Comparison of ENCODE assay signal across 20 cellular contexts in the genomic region with DNA sequence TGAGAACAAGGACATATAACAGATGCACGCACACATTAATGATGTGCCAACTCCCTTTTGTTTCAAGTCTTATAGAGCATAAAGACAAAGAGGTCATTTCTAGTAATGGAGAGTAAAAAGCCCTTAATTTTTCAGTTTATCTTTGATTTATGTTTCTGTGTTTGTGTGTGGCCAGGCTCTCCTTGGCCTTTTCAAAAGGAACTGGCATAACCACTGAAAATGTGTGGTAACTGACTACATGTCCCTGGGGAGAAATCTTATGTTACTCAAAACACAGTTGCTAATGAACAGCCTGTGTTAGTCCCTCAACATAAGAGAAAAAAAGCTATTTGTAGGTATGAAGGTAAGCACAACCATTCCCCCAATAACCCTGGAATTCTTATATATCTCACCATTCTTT. TPM values are rescaled to one million over a fixed set of nuclear protein-coding genes. Genes with fewer than 3 reads are reported as not detected.
DNase-seq lines count a peak whose midpoint lies in the region; ATAC-seq and TF ChIP-seq lines count a peak whose summit lies in the region.
"Had no signal": no experiment of that assay in that cellular context is flagged by ENCODE, and none has a peak within 500 bp of the region (broad histone marks: within the 10 kb centered on the region; RNA-seq: fewer than 3 reads in every experiment).

No MANE protein-coding gene starts in this region.

- no peaks in the 10 kb centered on the region for H3K36me3 Mint-ChIP-seq in stimulated activated naive B cell treated with anti-CD40 and anti-IgM and Interleukin-4, amounts not matched to agents 10 μg/mL and 1 μg/mL and 100 μg/mL, for 72 hours
- no peaks in the 10 kb centered on the region for H3K36me3 Mint-ChIP-seq in natural killer cell
- H3K36me3 Mint-ChIP-seq: activated naive CD4-positive, alpha-beta T cell treated with anti-CD3 and anti-CD28 coated beads, Interleukin-2, amount 50 U/mL, for 24 hours; CD4-positive, alpha-beta memory T cell; memory B cell; type B pancreatic cell had no signal

- no peaks in the 10 kb centered on the region for H3K9me3 Mint-ChIP-seq in stimulated activated naive B cell treated with anti-CD40 and anti-IgM and Interleukin-4, amounts not matched to agents 10 μg/mL and 1 μg/mL and 100 μg/mL, for 72 hours
- H3K9me3 Mint-ChIP-seq in natural killer cell = no peaks in the 10 kb centered on the region
- H3K9me3 Mint-ChIP-seq: activated naive CD4-positive, alpha-beta T cell treated with anti-CD3 and anti-CD28 coated beads, Interleukin-2, amount 50 U/mL, for 24 hours; CD4-positive, alpha-beta memory T cell; memory B cell; neural crest cell; type B pancreatic cell had no signal

- H3K36me3 ChIP-seq in aorta (ENCODE audit: control insufficient read depth in 1 of 2, insufficient read depth in 2 of 2, low read length in 1 of 2) = no peaks in the 10 kb centered on the region
- H3K36me3 ChIP-seq: brain microvascular endothelial cell had no signal

- DNase-seq in NCI-H2107 (lab: John Stamatoyannopoulos, UW) (peak; percentile 1), fibroblast of gingiva (ENCODE audit: low read depth) (peak; percentile 84), aorta (no peak), natural killer cell (no peak)
- DNase-seq in stimulated activated naive B cell treated with anti-CD40 and anti-IgM and Interleukin-4, amounts not matched to agents 10 μg/mL and 1 μg/mL and 100 μg/mL, for 72 hours = no peak
- no peak for DNase-seq in activated CD4-positive, alpha-beta T cell treated with anti-CD3 and anti-CD28 coated beads, Interleukin-2, amount 50 U/mL, for 48 hours
- DNase-seq: brain microvascular endothelial cell; CD4-positive, alpha-beta memory T cell; DND-41; stimulated activated naive CD4-positive, alpha-beta T cell treated with Interleukin-2 at 50 U/mL for 16 hours had no signal

- no peaks in the 10 kb centered on the region for H3K4me1 ChIP-seq in aorta (ENCODE audit: control insufficient read depth in 1 of 2, insufficient read depth in 2 of 2, low read length in 2 of 2)

- no peaks in the 10 kb centered on the region for H3K27me3 ChIP-seq in aorta (ENCODE audit: control insufficient read depth in 1 of 2, insufficient read depth in 2 of 2, low read length in 1 of 2)
- H3K27me3 ChIP-seq: brain microvascular endothelial cell, hepatocyte had no signal

- H3K9me3 ChIP-seq in aorta (ENCODE audit: control insufficient read depth, low read length) = no peaks in the 10 kb centered on the region

- peak; percentile 61 for ATAC-seq in GM21825 (IDR thresholded peaks at IDR 0.05; ENCODE audit: unreplicated experiment)
- ATAC-seq in stimulated activated naive B cell treated with anti-CD40 and anti-IgM and Interleukin-4, amounts not matched to agents 10 μg/mL and 1 μg/mL and 100 μg/mL, for 72 hours (replicated peaks) = peak; percentile 87 to 94
- ATAC-seq in aorta (ENCODE audit: low FRiP score) = no peak
- ATAC-seq in natural killer cell = no peak
- ATAC-seq: esophagus mucosa had no signal

- peaks cover 10 to 15% of the 10 kb centered on the region in 2 donors for H3K4me1 Mint-ChIP-seq in stimulated activated naive B cell treated with anti-CD40 and anti-IgM and Interleukin-4, amounts not matched to agents 10 μg/mL and 1 μg/mL and 100 μg/mL, for 72 hours
- H3K4me1 Mint-ChIP-seq in natural killer cell = no peaks in the 10 kb centered on the region
- H3K4me1 Mint-ChIP-seq: neural crest cell had no signal

- intact Hi-C loops in aorta (cut with DNase I) = no loop called here
- intact Hi-C loops in natural killer cell (cut with micrococcal nuclease) = no loop called here

- H3K27ac Mint-ChIP-seq in stimulated activated naive B cell treated with anti-CD40 and anti-IgM and Interleukin-4, amounts not matched to agents 10 μg/mL and 1 μg/mL and 100 μg/mL, for 72 hours = no peak overlapping the region
- no peak overlapping the region for H3K27ac Mint-ChIP-seq in natural killer cell
- H3K27ac Mint-ChIP-seq: activated naive CD4-positive, alpha-beta T cell treated with anti-CD3 and anti-CD28 coated beads, Interleukin-2, amount 50 U/mL, for 24 hours; CD4-positive, alpha-beta memory T cell; memory B cell; type B pancreatic cell had no signal

- peaks cover 0 to 3% of the 10 kb centered on the region in 2 donors for H3K27me3 Mint-ChIP-seq in stimulated activated naive B cell treated with anti-CD40 and anti-IgM and Interleukin-4, amounts not matched to agents 10 μg/mL and 1 μg/mL and 100 μg/mL, for 72 hours
- peaks cover 11 to 21% of the 10 kb centered on the region in 2 donors for H3K27me3 Mint-ChIP-seq in natural killer cell (ENCODE audit: low read depth in 2 of 2)
- H3K27me3 Mint-ChIP-seq: type B pancreatic cell had no signal

- H3K4me3 ChIP-seq in aorta (ENCODE audit: low read length in 2 of 2) = no peak overlapping the region
- H3K4me3 ChIP-seq: hepatocyte had no signal

- H3K27ac ChIP-seq in aorta (ENCODE audit: low read depth in 1 of 2, low read length in 2 of 2) = no peak overlapping the region
- H3K27ac ChIP-seq: brain microvascular endothelial cell, hepatocyte had no signal

- WGBS in aorta, 2 donors = 95 to 97% methylated on average over 1 of the region's 1 CpG

- no peak for TF ChIP-seq CTCF in natural killer cell (IDR thresholded peaks at IDR 0.05)

- H3K4me3 Mint-ChIP-seq in stimulated activated naive B cell treated with anti-CD40 and anti-IgM and Interleukin-4, amounts not matched to agents 10 μg/mL and 1 μg/mL and 100 μg/mL, for 72 hours = no peak overlapping the region
- no peak overlapping the region for H3K4me3 Mint-ChIP-seq in natural killer cell
- H3K4me3 Mint-ChIP-seq: activated naive CD4-positive, alpha-beta T cell treated with anti-CD3 and anti-CD28 coated beads, Interleukin-2, amount 50 U/mL, for 24 hours; CD4-positive, alpha-beta memory T cell; memory B cell; neural crest cell; type B pancreatic cell had no signal

RNA-seq across cellular contexts. Expression of a gene that starts 47.6 kb away (rescaled TPM):
- total RNA-seq in aorta (under 1 TPM in 1 of 2 donors, not detected in 1; 0.15 TPM), natural killer cell (not detected)
- not detected for polyA plus RNA-seq in aorta
- total RNA-seq: CD4-positive, alpha-beta memory T cell; dermis microvascular lymphatic vessel endothelial cell; neural crest cell; pulmonary artery endothelial cell; RPMI7951 had no signal

RNA-seq across cellular contexts. Expression of a gene that starts 54.3 kb away (rescaled TPM):
- total RNA-seq in aorta (10 to 100 TPM; 36.6 to 51.2 TPM), natural killer cell (10 to 100 TPM; 17.9 to 21.4 (median 18.8) TPM)
- polyA plus RNA-seq in aorta = 10 to 100 TPM in 1 of 2 donors, 1 to 10 TPM in 1; 7.9 to 10.2 TPM

Comparison
In these comparisons a context has a peak if more than half of its experiments do, and no peak if none do; other contexts are left out.
1. ATAC-seq: peak in GM21825 (single experiment) and stimulated activated naive B cell treated with anti-CD40 and anti-IgM and Interleukin-4, amounts not matched to agents 10 μg/mL and 1 μg/mL and 100 μg/mL, for 72 hours (2 of 2); none in aorta (single experiment) and natural killer cell (0 of 3).
2. DNase-seq: peak in NCI-H2107 (single experiment) and fibroblast of gingiva (single experiment); none in stimulated activated naive B cell treated with anti-CD40 and anti-IgM and Interleukin-4, amounts not matched to agents 10 μg/mL and 1 μg/mL and 100 μg/mL, for 72 hours (single experiment), activated CD4-positive, alpha-beta T cell treated with anti-CD3 and anti-CD28 coated beads, Interleukin-2, amount 50 U/mL, for 48 hours (0 of 2), aorta (0 of 2) and natural killer cell (single experiment).